Comparison of ENCODE assay signal across 42 cellular contexts in genomic region chrX:130376077-130376476, GRCh38. TPM values are rescaled to one million over a fixed set of nuclear protein-coding genes. Genes with fewer than 3 reads are reported as not detected.
"Had no signal": no experiment of that assay in that cellular context is flagged by ENCODE, and none has a peak within 500 bp of the region (broad histone marks: within the 10 kb centered on the region; RNA-seq: fewer than 3 reads in every experiment).

No MANE protein-coding gene starts in this region.

- H3K9me3 ChIP-seq: adrenal gland, ascending aorta, body of pancreas, breast epithelium had no signal

- DNase-seq: activated effector memory CD4-positive, alpha-beta T cell treated with anti-CD3 and anti-CD28 coated beads, Interleukin-2, amount 50 U/mL, for 16 hours; activated effector memory CD4-positive, alpha-beta T cell treated with Interleukin-2 at 50 U/mL for 16 hours; activated gamma-delta T cell; activated gamma-delta T cell treated with Interleukin-2 at 50 U/mL for 16 hours; activated naive CD4-positive, alpha-beta T cell; activated naive CD4-positive, alpha-beta T cell treated with anti-CD3 and anti-CD28 coated beads for 36 hours; activated naive CD4-positive, alpha-beta T cell treated with anti-CD3 and anti-CD28 coated beads, Interleukin-2, amount 10 ng/mL, durations not matched to agents 7 days and 5 days; activated naive CD4-positive, alpha-beta T cell treated with anti-CD3 and anti-CD28 coated beads, Interleukin-2, amount 50 U/mL, for 16 hours; activated naive CD4-positive, alpha-beta T cell treated with Interleukin-2 at 50 U/mL for 16 hours; activated naive CD8-positive, alpha-beta T cell treated with anti-CD3 and anti-CD28 coated beads for 36 hours; activated naive CD8-positive, alpha-beta T cell treated with anti-CD3 and anti-CD28 coated beads, Interleukin-2, amount 10 ng/mL, durations not matched to agents 7 days and 5 days; activated naive CD8-positive, alpha-beta T cell treated with anti-CD3 and anti-CD28 coated beads, Interleukin-2, amount 50 U/mL, for 24 hours; activated T-cell treated with anti-CD3 and anti-CD28 coated beads, Interleukin-2, amount 50 U/mL, for 1 hour; activated T-cell treated with anti-CD3 and anti-CD28 coated beads, Interleukin-2, amount 50 U/mL, for 24 hours; activated T-cell treated with anti-CD3 and anti-CD28 coated beads, Interleukin-2, amount 50 U/mL, for 4 hours; activated T-cell treated with anti-CD3 and anti-CD28 coated beads, Interleukin-2, amount 50 U/mL, for 48 hours; activated T-cell treated with anti-CD3 and anti-CD28 coated beads, Interleukin-2, amount 50 U/mL, for 72 hours; adrenal gland; amniotic stem cell; amygdala; anterior cingulate cortex; aorta; body of pancreas; brain microvascular endothelial cell; caudate nucleus; central memory CD4-positive, alpha-beta T cell; cerebellar nuclear complex had no signal

- H3K36me3 Mint-ChIP-seq: activated naive CD4-positive, alpha-beta T cell treated with anti-CD3 and anti-CD28 coated beads, Interleukin-2, amount 50 U/mL, for 72 hours; activated naive CD8-positive, alpha-beta T cell treated with anti-CD3 and anti-CD28 coated beads for 36 hours; activated naive CD8-positive, alpha-beta T cell treated with anti-CD3 and anti-CD28 coated beads, Interleukin-2, amount 10 ng/mL, durations not matched to agents 7 days and 5 days had no signal

- H3K4me1 ChIP-seq: adrenal gland, ascending aorta, body of pancreas, breast epithelium had no signal

- H3K27ac Mint-ChIP-seq: activated naive CD4-positive, alpha-beta T cell treated with anti-CD3 and anti-CD28 coated beads for 36 hours; activated naive CD4-positive, alpha-beta T cell treated with anti-CD3 and anti-CD28 coated beads, Interleukin-2, amount 10 ng/mL, durations not matched to agents 7 days and 5 days; activated naive CD4-positive, alpha-beta T cell treated with anti-CD3 and anti-CD28 coated beads, Interleukin-2, amount 50 U/mL, for 24 hours; activated naive CD4-positive, alpha-beta T cell treated with anti-CD3 and anti-CD28 coated beads, Interleukin-2, amount 50 U/mL, for 72 hours; activated naive CD8-positive, alpha-beta T cell; activated naive CD8-positive, alpha-beta T cell treated with anti-CD3 and anti-CD28 coated beads for 36 hours; activated naive CD8-positive, alpha-beta T cell treated with anti-CD3 and anti-CD28 coated beads, Interleukin-2, amount 10 ng/mL, durations not matched to agents 7 days and 5 days; activated naive CD8-positive, alpha-beta T cell treated with anti-CD3 and anti-CD28 coated beads, Interleukin-2, amount 50 U/mL, for 24 hours; activated T-cell treated with anti-CD3 and anti-CD28 coated beads, Interleukin-2, amount 50 U/mL, for 24 hours; activated T-cell treated with anti-CD3 and anti-CD28 coated beads, Interleukin-2, amount 50 U/mL, for 72 hours; activated T-helper 1 cell treated with anti-CD3 and anti-CD28 coated beads, Interleukin-12 subunit alpha, Interleukin-12 subunit beta, Interleukin-2, Interleukin-4 antibody, amounts not matched to agents 30 ng/mL and 10 ng/mL and 1 ng/mL, durations not matched to agents 14 hours and 24 hours and 36 hours; activated T-helper 17 cell treated with anti-CD3 and anti-CD28 coated beads, Interleukin-2, amount 50 U/mL, for 72 hours; activated T-helper 2 cell treated with anti-CD3 and anti-CD28 coated beads, Interferon-gamma antibody, Interleukin-2, Interleukin-4, amounts not matched to agents 10 μg/mL and 5 μg/mL and 100 μg/mL, durations not matched to agents 14 hours and 24 hours and 36 hours; brain had no signal

- H3K36me3 ChIP-seq: adrenal gland, ascending aorta, brain microvascular endothelial cell, breast epithelium, cardiac muscle cell had no signal

- ATAC-seq: activated naive CD4-positive, alpha-beta T cell treated with anti-CD3 and anti-CD28 coated beads, Interleukin-2, amount 50 U/mL, for 72 hours; activated naive CD8-positive, alpha-beta T cell treated with anti-CD3 and anti-CD28 coated beads, Interleukin-2, amount 50 U/mL, for 24 hours; activated T-cell treated with anti-CD3 and anti-CD28 coated beads, Interleukin-2, amount 50 U/mL, for 4 hours; activated T-cell treated with anti-CD3 and anti-CD28 coated beads, Interleukin-2, amount 50 U/mL, for 72 hours; activated T-helper 17 cell treated with anti-CD3 and anti-CD28 coated beads, Interleukin-2, amount 50 U/mL, for 72 hours; body of pancreas had no signal

- H3K27me3 Mint-ChIP-seq: activated naive CD4-positive, alpha-beta T cell treated with anti-CD3 and anti-CD28 coated beads, Interleukin-2, amount 10 ng/mL, durations not matched to agents 7 days and 5 days; activated naive CD4-positive, alpha-beta T cell treated with anti-CD3 and anti-CD28 coated beads, Interleukin-2, amount 50 U/mL, for 24 hours; activated naive CD8-positive, alpha-beta T cell; activated naive CD8-positive, alpha-beta T cell treated with anti-CD3 and anti-CD28 coated beads for 36 hours; activated naive CD8-positive, alpha-beta T cell treated with anti-CD3 and anti-CD28 coated beads, Interleukin-2, amount 10 ng/mL, durations not matched to agents 7 days and 5 days; activated naive CD8-positive, alpha-beta T cell treated with anti-CD3 and anti-CD28 coated beads, Interleukin-2, amount 50 U/mL, for 24 hours; activated T-helper 17 cell treated with anti-CD3 and anti-CD28 coated beads, Interleukin-2, amount 50 U/mL, for 72 hours; brain; central memory CD8-positive, alpha-beta T cell had no signal

- H3K4me1 Mint-ChIP-seq: activated naive CD4-positive, alpha-beta T cell treated with anti-CD3 and anti-CD28 coated beads, Interleukin-2, amount 10 ng/mL, durations not matched to agents 7 days and 5 days; activated naive CD4-positive, alpha-beta T cell treated with anti-CD3 and anti-CD28 coated beads, Interleukin-2, amount 50 U/mL, for 24 hours; activated naive CD8-positive, alpha-beta T cell treated with anti-CD3 and anti-CD28 coated beads for 36 hours; activated naive CD8-positive, alpha-beta T cell treated with anti-CD3 and anti-CD28 coated beads, Interleukin-2, amount 10 ng/mL, durations not matched to agents 7 days and 5 days; activated naive CD8-positive, alpha-beta T cell treated with anti-CD3 and anti-CD28 coated beads, Interleukin-2, amount 50 U/mL, for 24 hours; activated T-helper 17 cell treated with anti-CD3 and anti-CD28 coated beads, Interleukin-2, amount 50 U/mL, for 72 hours; brain; central memory CD8-positive, alpha-beta T cell had no signal

- H3K4me3 Mint-ChIP-seq: activated naive CD4-positive, alpha-beta T cell treated with anti-CD3 and anti-CD28 coated beads for 36 hours; activated naive CD4-positive, alpha-beta T cell treated with anti-CD3 and anti-CD28 coated beads, Interleukin-2, amount 10 ng/mL, durations not matched to agents 7 days and 5 days; activated naive CD4-positive, alpha-beta T cell treated with anti-CD3 and anti-CD28 coated beads, Interleukin-2, amount 50 U/mL, for 24 hours; activated naive CD8-positive, alpha-beta T cell; activated naive CD8-positive, alpha-beta T cell treated with anti-CD3 and anti-CD28 coated beads for 36 hours; activated naive CD8-positive, alpha-beta T cell treated with anti-CD3 and anti-CD28 coated beads, Interleukin-2, amount 10 ng/mL, durations not matched to agents 7 days and 5 days; activated naive CD8-positive, alpha-beta T cell treated with anti-CD3 and anti-CD28 coated beads, Interleukin-2, amount 50 U/mL, for 24 hours; activated T-cell treated with anti-CD3 and anti-CD28 coated beads, Interleukin-2, amount 50 U/mL, for 24 hours; activated T-cell treated with anti-CD3 and anti-CD28 coated beads, Interleukin-2, amount 50 U/mL, for 4 hours; activated T-cell treated with anti-CD3 and anti-CD28 coated beads, Interleukin-2, amount 50 U/mL, for 72 hours; activated T-helper 1 cell treated with anti-CD3 and anti-CD28 coated beads, Interleukin-12 subunit alpha, Interleukin-12 subunit beta, Interleukin-2, Interleukin-4 antibody, amounts not matched to agents 30 ng/mL and 10 ng/mL and 1 ng/mL, durations not matched to agents 14 hours and 24 hours and 36 hours; activated T-helper 17 cell treated with anti-CD3 and anti-CD28 coated beads, Interleukin-2, amount 50 U/mL, for 72 hours; brain; central memory CD8-positive, alpha-beta T cell had no signal

- H3K27ac ChIP-seq: adrenal gland, ascending aorta, body of pancreas, brain microvascular endothelial cell, breast epithelium, cardiac muscle cell had no signal

- H3K4me3 ChIP-seq: adrenal gland, ascending aorta, body of pancreas, breast epithelium, cardiac muscle cell had no signal

- H3K9me3 Mint-ChIP-seq: activated naive CD4-positive, alpha-beta T cell treated with anti-CD3 and anti-CD28 coated beads for 36 hours; activated naive CD4-positive, alpha-beta T cell treated with anti-CD3 and anti-CD28 coated beads, Interleukin-2, amount 10 ng/mL, durations not matched to agents 7 days and 5 days; activated naive CD4-positive, alpha-beta T cell treated with anti-CD3 and anti-CD28 coated beads, Interleukin-2, amount 50 U/mL, for 24 hours; activated naive CD4-positive, alpha-beta T cell treated with anti-CD3 and anti-CD28 coated beads, Interleukin-2, amount 50 U/mL, for 72 hours; activated naive CD8-positive, alpha-beta T cell treated with anti-CD3 and anti-CD28 coated beads for 36 hours; activated naive CD8-positive, alpha-beta T cell treated with anti-CD3 and anti-CD28 coated beads, Interleukin-2, amount 10 ng/mL, durations not matched to agents 7 days and 5 days; activated naive CD8-positive, alpha-beta T cell treated with anti-CD3 and anti-CD28 coated beads, Interleukin-2, amount 50 U/mL, for 24 hours; activated T-cell treated with anti-CD3 and anti-CD28 coated beads, Interleukin-2, amount 50 U/mL, for 24 hours; activated T-cell treated with anti-CD3 and anti-CD28 coated beads, Interleukin-2, amount 50 U/mL, for 4 hours; activated T-cell treated with anti-CD3 and anti-CD28 coated beads, Interleukin-2, amount 50 U/mL, for 72 hours; activated T-helper 1 cell treated with anti-CD3 and anti-CD28 coated beads, Interleukin-12 subunit alpha, Interleukin-12 subunit beta, Interleukin-2, Interleukin-4 antibody, amounts not matched to agents 30 ng/mL and 10 ng/mL and 1 ng/mL, durations not matched to agents 14 hours and 24 hours and 36 hours; activated T-helper 17 cell treated with anti-CD3 and anti-CD28 coated beads, Interleukin-2, amount 50 U/mL, for 72 hours; activated T-helper 2 cell treated with anti-CD3 and anti-CD28 coated beads, Interferon-gamma antibody, Interleukin-2, Interleukin-4, amounts not matched to agents 10 μg/mL and 5 μg/mL and 100 μg/mL, durations not matched to agents 14 hours and 24 hours and 36 hours; brain; central memory CD8-positive, alpha-beta T cell had no signal

- H3K27me3 ChIP-seq: ascending aorta, body of pancreas, brain microvascular endothelial cell, cardiac muscle cell had no signal

- FAIRE-seq: bronchial epithelial cell had no signal

RNA-seq across cellular contexts. Expression of gene GPR119, which starts 9.4 kb away (rescaled TPM):
- total RNA-seq: activated naive CD4-positive, alpha-beta T cell treated with anti-CD3 and anti-CD28 coated beads for 36 hours; activated naive CD4-positive, alpha-beta T cell treated with anti-CD3 and anti-CD28 coated beads, Interleukin-2, amount 50 U/mL, for 72 hours; activated naive CD8-positive, alpha-beta T cell treated with anti-CD3 and anti-CD28 coated beads for 36 hours; activated naive CD8-positive, alpha-beta T cell treated with anti-CD3 and anti-CD28 coated beads, Interleukin-2, amount 10 ng/mL, durations not matched to agents 7 days and 5 days; activated T-cell treated with anti-CD3 and anti-CD28 coated beads, Interleukin-2, amount 50 U/mL, for 4 hours; activated T-cell treated with anti-CD3 and anti-CD28 coated beads, Interleukin-2, amount 50 U/mL, for 72 hours; activated T-helper 1 cell treated with anti-CD3 and anti-CD28 coated beads, Interleukin-12 subunit alpha, Interleukin-12 subunit beta, Interleukin-2, Interleukin-4 antibody, amounts not matched to agents 30 ng/mL and 10 ng/mL and 1 ng/mL, durations not matched to agents 14 hours and 24 hours and 36 hours; activated T-helper 17 cell treated with anti-CD3 and anti-CD28 coated beads, Interleukin-2, amount 50 U/mL, for 72 hours; activated T-helper 2 cell treated with anti-CD3 and anti-CD28 coated beads, Interferon-gamma antibody, Interleukin-2, Interleukin-4, amounts not matched to agents 10 μg/mL and 5 μg/mL and 100 μg/mL, durations not matched to agents 14 hours and 24 hours and 36 hours; adrenal gland; aorta; ascending aorta; breast epithelium; bronchial epithelial cell; cardiac muscle cell; cardiac septum; cerebellum; chondrocyte had no signal
- polyA plus RNA-seq: adrenal gland, aorta, cardiac muscle cell had no signal
